Comparison of ENCODE assay signal across 20 cellular contexts in genomic region chr19:3593156-3593555, GRCh38. TPM values are rescaled to one million over a fixed set of nuclear protein-coding genes. Genes with fewer than 3 reads are reported as not detected.
A peak's percentile ranks its signal among the peaks of the same experiment; 100 is the strongest.
DNase-seq lines count a peak whose midpoint lies in the region; TF ChIP-seq lines count a peak whose summit lies in the region.
"Had no signal": no experiment of that assay in that cellular context is flagged by ENCODE, and none has a peak within 500 bp of the region (broad histone marks: within the 10 kb centered on the region; RNA-seq: fewer than 3 reads in every experiment).

No MANE protein-coding gene starts in this region.

- H3K36me3 ChIP-seq in H7 (replicated peaks; ENCODE audit: control insufficient read depth, insufficient read depth, low read length) (no peaks in the 10 kb centered on the region), neural progenitor cell (no peaks in the 10 kb centered on the region)
- H3K36me3 ChIP-seq: left lung, neutrophil had no signal

- peak; percentile 91 for DNase-seq in H7
- no peak for DNase-seq in astrocyte of the cerebellum (ENCODE audit: low read depth)
- peak; percentile 48 for DNase-seq in neural progenitor cell (ENCODE audit: low spot score)
- no peak for DNase-seq in HuH-7 (ENCODE audit: low spot score)
- no peak for DNase-seq in NK-92 treated with Interleukin-12 subunit alpha and Interleukin-12 subunit beta, amount 100 ng/mL, for 24 hours (lab: John Stamatoyannopoulos, UW)
- no peak for DNase-seq in foreskin melanocyte
- DNase-seq: activated naive CD4-positive, alpha-beta T cell treated with anti-CD3 and anti-CD28 coated beads for 36 hours; activated T-cell treated with anti-CD3 and anti-CD28 coated beads, Interleukin-2, amount 50 U/mL, for 4 hours; CD4-positive, alpha-beta memory T cell; cerebellar nuclear complex; DMS153; effector memory CD4-positive, alpha-beta T cell; left lung; NCI-H146; stimulated activated CD4-positive, alpha-beta T cell treated with anti-CD3 and anti-CD28 coated beads, Interleukin-12 subunit alpha, Interleukin-12 subunit beta, amount 100 ng/mL, for 4 hours had no signal

- H3K27ac Mint-ChIP-seq in neural progenitor cell: no peak overlapping the region
- H3K27ac Mint-ChIP-seq: activated naive CD4-positive, alpha-beta T cell treated with anti-CD3 and anti-CD28 coated beads for 36 hours; CD4-positive, alpha-beta memory T cell had no signal

- peaks cover 12% of the 10 kb centered on the region for H3F3A ChIP-seq in neural progenitor cell (ENCODE audit: low read depth)

- H3K27me3 ChIP-seq in H7 (ENCODE audit: control insufficient read depth, insufficient read depth, low read length) (peaks cover 6% of the 10 kb centered on the region; the same call in 1 of the 2 replicates), neural progenitor cell (peaks cover 53% of the 10 kb centered on the region)
- H3K27me3 ChIP-seq: left lung had no signal

- no peak overlapping the region for H3K27ac ChIP-seq in neural progenitor cell
- H3K27ac ChIP-seq: left lung, neutrophil had no signal

- H2AFZ ChIP-seq in neural progenitor cell (replicated peaks): no peak overlapping the region

- H3K4me3 ChIP-seq in H7 (ENCODE audit: insufficient read depth, low read depth, low read length) (no peak overlapping the region), astrocyte of the cerebellum (ENCODE audit: low read depth, low read length) (no peak overlapping the region), neural progenitor cell (no peak overlapping the region)
- H3K4me3 ChIP-seq: GM12878, left lung had no signal

- no peaks in the 10 kb centered on the region for H3K79me2 ChIP-seq in neural progenitor cell (ENCODE audit: low read depth)

- in situ Hi-C loops in astrocyte of the cerebellum (cut with HindIII; ENCODE audit: low sequenced_read_pairs): no loop called here

- H4K20me1 ChIP-seq in neural progenitor cell (ENCODE audit: low read depth): no peaks in the 10 kb centered on the region

- no peaks in the 10 kb centered on the region for H3K4me1 ChIP-seq in neural progenitor cell
- H3K4me1 ChIP-seq: left lung had no signal

- H3K9ac ChIP-seq in neural progenitor cell: no peak overlapping the region

- TF ChIP-seq CTCF in astrocyte of the cerebellum (IDR thresholded peaks at IDR 0.05; ENCODE audit: low read depth, low read length, missing control alignments): peak; percentile 18
- TF ChIP-seq CTCF in neural progenitor cell (IDR thresholded peaks at IDR 0.05): peak; percentile 39

- H3K36me3 Mint-ChIP-seq in neural progenitor cell: no peaks in the 10 kb centered on the region
- H3K36me3 Mint-ChIP-seq: CD4-positive, alpha-beta memory T cell had no signal

- no peaks in the 10 kb centered on the region for H3K9me3 ChIP-seq in neural progenitor cell (ENCODE audit: low read depth)
- H3K9me3 ChIP-seq: left lung, neutrophil had no signal

- H3K4me2 ChIP-seq in neural progenitor cell: no peak overlapping the region

- H3K27me3 Mint-ChIP-seq in neural progenitor cell (ENCODE audit: insufficient read depth, low read depth): peaks cover 28% of the 10 kb centered on the region
- H3K27me3 Mint-ChIP-seq: CD4-positive, alpha-beta memory T cell had no signal

- no peak overlapping the region for H3K4me3 Mint-ChIP-seq in neural progenitor cell
- H3K4me3 Mint-ChIP-seq: activated naive CD4-positive, alpha-beta T cell treated with anti-CD3 and anti-CD28 coated beads for 36 hours; activated T-cell treated with anti-CD3 and anti-CD28 coated beads, Interleukin-2, amount 50 U/mL, for 4 hours; CD4-positive, alpha-beta memory T cell had no signal

- peaks cover 9% of the 10 kb centered on the region for H3K9me3 Mint-ChIP-seq in neural progenitor cell
- H3K9me3 Mint-ChIP-seq: activated naive CD4-positive, alpha-beta T cell treated with anti-CD3 and anti-CD28 coated beads for 36 hours; activated T-cell treated with anti-CD3 and anti-CD28 coated beads, Interleukin-2, amount 50 U/mL, for 4 hours; CD4-positive, alpha-beta memory T cell had no signal

- no peaks in the 10 kb centered on the region for H3K4me1 Mint-ChIP-seq in neural progenitor cell
- H3K4me1 Mint-ChIP-seq: CD4-positive, alpha-beta memory T cell had no signal

RNA-seq across cellular contexts. Expression of gene GIPC3, which starts 7.9 kb away (rescaled TPM):
- total RNA-seq in H7 (2014; rRNA removed; shearing (Covaris generic)): 0.11 and 0.21 TPM in 2 replicates
- total RNA-seq in neural progenitor cell (ENCODE audit: low replicate concordance): 0.09 TPM in 1 of 2 replicates, not detected in the other
- total RNA-seq: GM12878, H4, MCF 10A, renal cortical epithelial cell had no signal

RNA-seq across cellular contexts. Expression of gene TBXA2R, which starts 13.5 kb away (rescaled TPM):
- total RNA-seq in H7 (2014; rRNA removed; shearing (Covaris generic)): 0.18 and 0.45 TPM in 2 replicates
- total RNA-seq in neural progenitor cell (ENCODE audit: low replicate concordance): 0.09 TPM in 1 of 2 replicates, not detected in the other
- total RNA-seq: GM12878, H4, MCF 10A had no signal

RNA-seq across cellular contexts. Expression of gene HMG20B, which starts 20.4 kb away (rescaled TPM):
- total RNA-seq in H7 (2014; rRNA removed; shearing (Covaris generic)): 109 and 124 TPM in 2 replicates
- total RNA-seq in neural progenitor cell (ENCODE audit: low replicate concordance): 51.4 and 135 TPM in 2 replicates

RNA-seq across cellular contexts. Expression of gene CACTIN, which starts 33.4 kb away (rescaled TPM):
- total RNA-seq in H7 (2014; rRNA removed; shearing (Covaris generic)): 44.0 and 46.4 TPM in 2 replicates
- total RNA-seq in neural progenitor cell (ENCODE audit: low replicate concordance): 6.0 and 35.4 TPM in 2 replicates

RNA-seq across cellular contexts. Expression of gene MFSD12, which starts 35.8 kb away (rescaled TPM):
- 34.6 and 42.3 TPM in 2 replicates for total RNA-seq in H7 (2014; rRNA removed; shearing (Covaris generic))
- total RNA-seq in neural progenitor cell (ENCODE audit: low replicate concordance): 34.1 and 47.6 TPM in 2 replicates

Comparison
In these comparisons a context has a peak if more than half of its experiments do, and no peak if none do; other contexts are left out.
1. DNase-seq: peak in H7 (single experiment) and neural progenitor cell (single experiment); none in astrocyte of the cerebellum (single experiment), HuH-7 (single experiment), NK-92 treated with Interleukin-12 subunit alpha and Interleukin-12 subunit beta, amount 100 ng/mL, for 24 hours (single experiment) and foreskin melanocyte (single experiment).